1 cellular context compared by ENCODE assay signal in the genomic region with DNA sequence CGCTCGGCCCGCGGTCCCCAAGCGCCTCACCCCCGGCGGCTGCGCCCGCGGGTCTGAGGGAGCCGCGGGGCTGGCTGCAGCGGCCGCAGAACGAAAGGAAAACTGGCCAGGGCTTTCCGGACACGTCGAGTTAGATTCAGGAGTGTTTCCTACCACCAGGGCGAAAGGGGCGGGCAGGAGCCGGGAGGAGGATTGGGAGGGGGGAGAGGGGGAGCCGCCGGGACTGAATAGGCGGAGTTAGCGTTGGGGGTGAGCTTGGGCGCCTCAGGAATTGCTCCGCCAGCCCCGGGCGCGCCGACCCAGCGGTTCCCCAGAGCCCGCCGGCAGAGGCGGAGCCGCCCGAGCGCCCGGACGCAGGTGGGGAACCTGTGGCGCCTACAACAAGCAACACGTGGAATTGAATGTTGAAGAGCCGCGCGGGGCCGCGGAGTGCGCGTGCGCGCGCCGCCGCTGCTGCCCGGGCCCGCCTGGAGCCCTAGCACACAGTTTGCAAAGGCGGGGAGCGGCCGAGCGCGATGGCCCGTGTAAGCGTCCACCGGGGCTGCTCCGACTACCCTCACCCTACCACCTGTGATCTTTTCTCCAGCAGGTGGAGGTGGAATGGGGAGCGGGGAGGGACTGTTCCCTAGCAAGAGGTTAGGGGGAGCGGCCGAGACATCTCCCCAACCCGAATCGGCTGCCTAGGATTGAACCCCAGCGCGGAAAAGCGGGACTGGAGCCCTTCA.
A peak's percentile ranks its signal among the peaks of the same experiment; 100 is the strongest.
TF ChIP-seq lines count a peak whose summit lies in the region.

A gene (minus strand): TSS at position 104 of the 725 bp plus-strand sequence. CDS start 123 bp downstream, outside the sequence.

TF ChIP-seq in HepG2, 621 proteins besides CTCF, POLR2A, EP300 and RAD21 (continued from another document and continues in another):
- TF ChIP-seq, protein P1, sequence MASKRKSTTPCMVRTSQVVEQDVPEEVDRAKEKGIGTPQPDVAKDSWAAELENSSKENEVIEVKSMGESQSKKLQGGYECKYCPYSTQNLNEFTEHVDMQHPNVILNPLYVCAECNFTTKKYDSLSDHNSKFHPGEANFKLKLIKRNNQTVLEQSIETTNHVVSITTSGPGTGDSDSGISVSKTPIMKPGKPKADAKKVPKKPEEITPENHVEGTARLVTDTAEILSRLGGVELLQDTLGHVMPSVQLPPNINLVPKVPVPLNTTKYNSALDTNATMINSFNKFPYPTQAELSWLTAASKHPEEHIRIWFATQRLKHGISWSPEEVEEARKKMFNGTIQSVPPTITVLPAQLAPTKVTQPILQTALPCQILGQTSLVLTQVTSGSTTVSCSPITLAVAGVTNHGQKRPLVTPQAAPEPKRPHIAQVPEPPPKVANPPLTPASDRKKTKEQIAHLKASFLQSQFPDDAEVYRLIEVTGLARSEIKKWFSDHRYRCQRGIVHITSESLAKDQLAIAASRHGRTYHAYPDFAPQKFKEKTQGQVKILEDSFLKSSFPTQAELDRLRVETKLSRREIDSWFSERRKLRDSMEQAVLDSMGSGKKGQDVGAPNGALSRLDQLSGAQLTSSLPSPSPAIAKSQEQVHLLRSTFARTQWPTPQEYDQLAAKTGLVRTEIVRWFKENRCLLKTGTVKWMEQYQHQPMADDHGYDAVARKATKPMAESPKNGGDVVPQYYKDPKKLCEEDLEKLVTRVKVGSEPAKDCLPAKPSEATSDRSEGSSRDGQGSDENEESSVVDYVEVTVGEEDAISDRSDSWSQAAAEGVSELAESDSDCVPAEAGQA (IDR thresholded peaks at IDR 0.05; ENCODE audit: low read depth), result no peak
- TF ChIP-seq, protein P1 (CRISPR knock-in tag; IDR thresholded peaks at IDR 0.05; ENCODE audit: borderline replicate concordance), result peak; percentile 67; the same call in 1 of the 2 replicates
- TF ChIP-seq ZNF891 (CRISPR knock-in tag; IDR thresholded peaks at IDR 0.05) (0 out of 2 replicates have a peak, but pooled peaks have one; percentile 44), TBL1XR1 (IDR thresholded peaks at IDR 0.05; ENCODE audit: borderline replicate concordance, low read length, partially characterized antibody) (no peak), ZNF44 (CRISPR knock-in tag; IDR thresholded peaks at IDR 0.05) (no peak), HNRNPH1 (optimal IDR thresholded peaks at IDR 0.05; ENCODE audit: low read depth, low read length) (no peak), ZNF746 (CRISPR knock-in tag; IDR thresholded peaks at IDR 0.05) (no peak; the same call in 1 of the 2 replicates), TP53 (CRISPR knock-in tag; conservative IDR thresholded peaks at IDR 0.05) (no peak), ZNF431 (CRISPR knock-in tag; IDR thresholded peaks at IDR 0.05; ENCODE audit: borderline replicate concordance, low read depth) (peak; percentile 42; the same call in 1 of the 2 replicates), AGO2 (optimal IDR thresholded peaks at IDR 0.05; ENCODE audit: low read depth, low read length) (no peak), AGO1 (IDR thresholded peaks at IDR 0.05; ENCODE audit: low read depth, low read length, poor library complexity, severe bottlenecking) (no peak), ZMYM4 (CRISPR knock-in tag; IDR thresholded peaks at IDR 0.05) (peak; percentile 78), ZNF878 (CRISPR knock-in tag; IDR thresholded peaks at IDR 0.05) (peak; percentile 86), ZNF350 (CRISPR knock-in tag; IDR thresholded peaks at IDR 0.05; ENCODE audit: borderline replicate concordance, low read depth) (peak; percentile 6; the same call in 1 of the 2 replicates), DR1 (CRISPR knock-in tag; IDR thresholded peaks at IDR 0.05) (no peak; the same call in 1 of the 2 replicates), ZNF160 (CRISPR knock-in tag; IDR thresholded peaks at IDR 0.05) (no peak), DMAP1 (CRISPR knock-in tag; IDR thresholded peaks at IDR 0.05) (no peak; the same call in 1 of the 2 replicates), ZBTB1 (CRISPR knock-in tag; IDR thresholded peaks at IDR 0.05; ENCODE audit: borderline replicate concordance) (no peak), ARID2 (CRISPR knock-in tag; IDR thresholded peaks at IDR 0.05; ENCODE audit: borderline replicate concordance) (no peak), ZC3H4 (CRISPR knock-in tag; IDR thresholded peaks at IDR 0.05; ENCODE audit: borderline replicate concordance) (no peak), NR3C1 (CRISPR knock-in tag; IDR thresholded peaks at IDR 0.05) (no peak), ZNF749 (CRISPR knock-in tag; IDR thresholded peaks at IDR 0.05; ENCODE audit: borderline replicate concordance) (peak; percentile 73; the same call in 1 of the 2 replicates), PHF20 (CRISPR knock-in tag; IDR thresholded peaks at IDR 0.05) (peak; percentile 40), MTA3 (CRISPR knock-in tag; IDR thresholded peaks at IDR 0.05) (no peak), ISX (CRISPR knock-in tag; conservative IDR thresholded peaks at IDR 0.05) (peak; percentile 17; the same call in 1 of the 2 replicates), ZFX (CRISPR knock-in tag; IDR thresholded peaks at IDR 0.05; ENCODE audit: low read depth) (peak; percentile 45), ZNF124 (CRISPR knock-in tag; IDR thresholded peaks at IDR 0.05) (no peak), MTF1 (CRISPR knock-in tag; IDR thresholded peaks at IDR 0.05) (peak; percentile 26; the same call in 1 of the 2 replicates), ERF (CRISPR knock-in tag; IDR thresholded peaks at IDR 0.05) (0 out of 2 replicates have a peak, but pooled peaks have one; percentile 34), NFE2L1 (CRISPR knock-in tag; IDR thresholded peaks at IDR 0.05; ENCODE audit: borderline replicate concordance) (no peak), PHB2 (IDR thresholded peaks at IDR 0.05; ENCODE audit: partially characterized antibody) (no peak), ZNF10 (CRISPR knock-in tag; IDR thresholded peaks at IDR 0.05; ENCODE audit: borderline replicate concordance, low read depth) (no peak), ZNF563 (CRISPR knock-in tag; IDR thresholded peaks at IDR 0.05) (peak; percentile 71; the same call in 1 of the 2 replicates), ZNF713 (CRISPR knock-in tag; IDR thresholded peaks at IDR 0.05) (no peak), MAFF (IDR thresholded peaks at IDR 0.05; ENCODE audit: low read depth, low read length) (no peak), SIN3A (IDR thresholded peaks at IDR 0.05; ENCODE audit: borderline replicate concordance, low read depth, low read length) (no peak), ARNT2 (CRISPR knock-in tag; IDR thresholded peaks at IDR 0.05; ENCODE audit: low read depth) (peak; percentile 87), JARID2 (CRISPR knock-in tag; IDR thresholded peaks at IDR 0.05; ENCODE audit: insufficient replicate concordance) (no peak), ZNF256 (CRISPR knock-in tag; conservative IDR thresholded peaks at IDR 0.05) (no peak), ZFP82 (CRISPR knock-in tag; IDR thresholded peaks at IDR 0.05; ENCODE audit: borderline replicate concordance) (peak; percentile 29; the same call in 1 of the 2 replicates), ZNF567 (CRISPR knock-in tag; IDR thresholded peaks at IDR 0.05; ENCODE audit: borderline replicate concordance) (no peak), RFX1 (IDR thresholded peaks at IDR 0.05) (no peak), ZNF781 (CRISPR knock-in tag; IDR thresholded peaks at IDR 0.05; ENCODE audit: borderline replicate concordance, not compliant biosample characterization) (no peak)
- TF ChIP-seq, protein P2, sequence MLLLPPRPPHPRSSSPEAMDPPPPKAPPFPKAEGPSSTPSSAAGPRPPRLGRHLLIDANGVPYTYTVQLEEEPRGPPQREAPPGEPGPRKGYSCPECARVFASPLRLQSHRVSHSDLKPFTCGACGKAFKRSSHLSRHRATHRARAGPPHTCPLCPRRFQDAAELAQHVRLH (CRISPR knock-in tag; IDR thresholded peaks at IDR 0.05; ENCODE audit: borderline replicate concordance, low read depth), result peak; percentile 51; the same call in 1 of the 2 replicates
- TF ChIP-seq, protein P3, sequence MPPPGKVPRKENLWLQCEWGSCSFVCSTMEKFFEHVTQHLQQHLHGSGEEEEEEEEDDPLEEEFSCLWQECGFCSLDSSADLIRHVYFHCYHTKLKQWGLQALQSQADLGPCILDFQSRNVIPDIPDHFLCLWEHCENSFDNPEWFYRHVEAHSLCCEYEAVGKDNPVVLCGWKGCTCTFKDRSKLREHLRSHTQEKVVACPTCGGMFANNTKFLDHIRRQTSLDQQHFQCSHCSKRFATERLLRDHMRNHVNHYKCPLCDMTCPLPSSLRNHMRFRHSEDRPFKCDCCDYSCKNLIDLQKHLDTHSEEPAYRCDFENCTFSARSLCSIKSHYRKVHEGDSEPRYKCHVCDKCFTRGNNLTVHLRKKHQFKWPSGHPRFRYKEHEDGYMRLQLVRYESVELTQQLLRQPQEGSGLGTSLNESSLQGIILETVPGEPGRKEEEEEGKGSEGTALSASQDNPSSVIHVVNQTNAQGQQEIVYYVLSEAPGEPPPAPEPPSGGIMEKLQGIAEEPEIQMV (CRISPR knock-in tag; IDR thresholded peaks at IDR 0.05; ENCODE audit: low read depth), result peak; percentile 82
- TF ChIP-seq, protein P4, sequence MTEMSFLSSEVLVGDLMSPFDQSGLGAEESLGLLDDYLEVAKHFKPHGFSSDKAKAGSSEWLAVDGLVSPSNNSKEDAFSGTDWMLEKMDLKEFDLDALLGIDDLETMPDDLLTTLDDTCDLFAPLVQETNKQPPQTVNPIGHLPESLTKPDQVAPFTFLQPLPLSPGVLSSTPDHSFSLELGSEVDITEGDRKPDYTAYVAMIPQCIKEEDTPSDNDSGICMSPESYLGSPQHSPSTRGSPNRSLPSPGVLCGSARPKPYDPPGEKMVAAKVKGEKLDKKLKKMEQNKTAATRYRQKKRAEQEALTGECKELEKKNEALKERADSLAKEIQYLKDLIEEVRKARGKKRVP (CRISPR knock-in tag; IDR thresholded peaks at IDR 0.05), result 0 out of 4 replicates have a peak, but pooled peaks of 1 of the 2 experiments have one; percentile 55
- TF ChIP-seq, protein P5, sequence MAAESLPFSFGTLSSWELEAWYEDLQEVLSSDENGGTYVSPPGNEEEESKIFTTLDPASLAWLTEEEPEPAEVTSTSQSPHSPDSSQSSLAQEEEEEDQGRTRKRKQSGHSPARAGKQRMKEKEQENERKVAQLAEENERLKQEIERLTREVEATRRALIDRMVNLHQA (CRISPR knock-in tag; IDR thresholded peaks at IDR 0.05), result no peak
- TF ChIP-seq, protein P6, sequence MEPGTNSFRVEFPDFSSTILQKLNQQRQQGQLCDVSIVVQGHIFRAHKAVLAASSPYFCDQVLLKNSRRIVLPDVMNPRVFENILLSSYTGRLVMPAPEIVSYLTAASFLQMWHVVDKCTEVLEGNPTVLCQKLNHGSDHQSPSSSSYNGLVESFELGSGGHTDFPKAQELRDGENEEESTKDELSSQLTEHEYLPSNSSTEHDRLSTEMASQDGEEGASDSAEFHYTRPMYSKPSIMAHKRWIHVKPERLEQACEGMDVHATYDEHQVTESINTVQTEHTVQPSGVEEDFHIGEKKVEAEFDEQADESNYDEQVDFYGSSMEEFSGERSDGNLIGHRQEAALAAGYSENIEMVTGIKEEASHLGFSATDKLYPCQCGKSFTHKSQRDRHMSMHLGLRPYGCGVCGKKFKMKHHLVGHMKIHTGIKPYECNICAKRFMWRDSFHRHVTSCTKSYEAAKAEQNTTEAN (CRISPR knock-in tag; conservative IDR thresholded peaks at IDR 0.05), result 0 out of 2 replicates have a peak, but pooled peaks have one; percentile 61
- TF ChIP-seq, protein P7, sequence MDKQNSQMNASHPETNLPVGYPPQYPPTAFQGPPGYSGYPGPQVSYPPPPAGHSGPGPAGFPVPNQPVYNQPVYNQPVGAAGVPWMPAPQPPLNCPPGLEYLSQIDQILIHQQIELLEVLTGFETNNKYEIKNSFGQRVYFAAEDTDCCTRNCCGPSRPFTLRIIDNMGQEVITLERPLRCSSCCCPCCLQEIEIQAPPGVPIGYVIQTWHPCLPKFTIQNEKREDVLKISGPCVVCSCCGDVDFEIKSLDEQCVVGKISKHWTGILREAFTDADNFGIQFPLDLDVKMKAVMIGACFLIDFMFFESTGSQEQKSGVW (CRISPR knock-in tag; IDR thresholded peaks at IDR 0.05; ENCODE audit: borderline replicate concordance), result peak; percentile 41; the same call in 1 of the 2 replicates
- TF ChIP-seq, protein P8, sequence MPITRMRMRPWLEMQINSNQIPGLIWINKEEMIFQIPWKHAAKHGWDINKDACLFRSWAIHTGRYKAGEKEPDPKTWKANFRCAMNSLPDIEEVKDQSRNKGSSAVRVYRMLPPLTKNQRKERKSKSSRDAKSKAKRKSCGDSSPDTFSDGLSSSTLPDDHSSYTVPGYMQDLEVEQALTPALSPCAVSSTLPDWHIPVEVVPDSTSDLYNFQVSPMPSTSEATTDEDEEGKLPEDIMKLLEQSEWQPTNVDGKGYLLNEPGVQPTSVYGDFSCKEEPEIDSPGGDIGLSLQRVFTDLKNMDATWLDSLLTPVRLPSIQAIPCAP (CRISPR knock-in tag; IDR thresholded peaks at IDR 0.05; ENCODE audit: low read depth), result no peak
